In genomic region chr15:41492597-41493204, GRCh38 we compare ENCODE assay signal across 8 cellular contexts. TPM values are rescaled to one million over a fixed set of nuclear protein-coding genes. Genes with fewer than 3 reads are reported as not detected.
A peak's percentile ranks its signal among the peaks of the same experiment; 100 is the strongest.
DNase-seq lines count a peak whose midpoint lies in the region; ATAC-seq, FAIRE-seq and TF ChIP-seq lines count a peak whose summit lies in the region.

No MANE protein-coding gene starts in this region.

- H3K9ac ChIP-seq in astrocyte (ENCODE audit: low read length), result peak overlapping the region; percentile 78

- H3K27ac ChIP-seq in A549, result peak overlapping the region; percentile 79 to 90
- H3K27ac ChIP-seq in astrocyte (ENCODE audit: low read depth, low read length), result peak overlapping the region; percentile 22

- H3K36me3 ChIP-seq in HAP-1 (replicated peaks), result no peaks in the 10 kb centered on the region
- no peaks in the 10 kb centered on the region for H3K36me3 ChIP-seq in astrocyte (ENCODE audit: insufficient read depth, low read length)

- H3K9me3 Mint-ChIP-seq in astrocyte (ENCODE audit: unreplicated experiment) (no peaks in the 10 kb centered on the region), mesothelial cell of epicardium (no peaks in the 10 kb centered on the region)

- no peaks in the 10 kb centered on the region for H3K9me3 ChIP-seq in A549
- H3K9me3 ChIP-seq in HAP-1, result no peaks in the 10 kb centered on the region
- H3K9me3 ChIP-seq in astrocyte (ENCODE audit: insufficient read depth, low read depth, low read length), result no peaks in the 10 kb centered on the region

- H2AFZ ChIP-seq in astrocyte (ENCODE audit: low read depth, low read length), result peak overlapping the region; percentile 77

- TF ChIP-seq EP300 in A549 (IDR thresholded peaks at IDR 0.05), result no peak

- FAIRE-seq in A549 (lab: Jason Lieb, UNC) (no peak), astrocyte (lab: Jason Lieb, UNC) (no peak)

- POLR2A ChIA-PET in A549 (lab: Yijun Ruan, JAX), result interaction anchor here (1.3 to 1.8 kb wide), 2 partner anchors 51 to 130 kb away, joined by 4 to 10 read pairs; partner anchors contain the start of gene RPAP1

- DNase-seq in A549 (ENCODE audit: low read depth in 1 of 2, low spot score in 1 of 2), result no peak
- DNase-seq in HAP-1 (ENCODE audit: low spot score in 2 of 2), result no peak
- no peak for DNase-seq in astrocyte (ENCODE audit: low read depth)
- DNase-seq in mesothelial cell of epicardium (ENCODE audit: low spot score in 2 of 2, unreplicated experiment in 2 of 2), result no peak
- DNase-seq in kidney tubule cell (ENCODE audit: low spot score), result no peak
- DNase-seq in inferior parietal cortex (ENCODE audit: extremely low spot score), result no peak
- no peak for DNase-seq in GF-D8 (lab: John Stamatoyannopoulos, UW)

- no peak for TF ChIP-seq CTCF in A549 (IDR thresholded peaks at IDR 0.05)
- TF ChIP-seq CTCF in astrocyte (IDR thresholded peaks at IDR 0.05; ENCODE audit: insufficient read depth, low read depth, low read length), result no peak
- TF ChIP-seq CTCF in mesothelial cell of epicardium (IDR thresholded peaks at IDR 0.05; ENCODE audit: unreplicated experiment), result no peak

- H3K4me1 Mint-ChIP-seq in astrocyte (ENCODE audit: low read depth, unreplicated experiment) (peaks cover 20% of the 10 kb centered on the region), mesothelial cell of epicardium (peaks cover 10% of the 10 kb centered on the region)

- H3K27ac Mint-ChIP-seq in astrocyte (ENCODE audit: unreplicated experiment) (peak overlapping the region; percentile 34), mesothelial cell of epicardium (no peak overlapping the region)

- H3K27me3 ChIP-seq in HAP-1 (ENCODE audit: low read depth) (no peaks in the 10 kb centered on the region), astrocyte (ENCODE audit: insufficient read depth, low read length) (peaks cover 30% of the 10 kb centered on the region)

- 27% methylated on average over 13 of the region's 15 CpGs for WGBS in A549 (ENCODE audit: missing lambda C conversion rate)

- H3K4me1 ChIP-seq in A549, result peaks cover 16% of the 10 kb centered on the region; the same call in 2 of the 3 replicates
- H3K4me1 ChIP-seq in HAP-1, result peaks cover 14% of the 10 kb centered on the region
- peaks cover 38% of the 10 kb centered on the region for H3K4me1 ChIP-seq in astrocyte (ENCODE audit: insufficient read depth, low read length)

- no peaks in the 10 kb centered on the region for H3K79me2 ChIP-seq in astrocyte (ENCODE audit: insufficient read depth, low read length)

- peaks cover 5% of the 10 kb centered on the region for H3K36me3 Mint-ChIP-seq in astrocyte (ENCODE audit: low read depth, unreplicated experiment)
- no peaks in the 10 kb centered on the region for H3K36me3 Mint-ChIP-seq in mesothelial cell of epicardium

- no peak for TF ChIP-seq RAD21 in A549 (conservative IDR thresholded peaks at IDR 0.05 in 1 of 2, IDR thresholded peaks at IDR 0.05 in 1 of 2)

- TF ChIP-seq POLR2A in A549 (IDR thresholded peaks at IDR 0.05; ENCODE audit: low read length), result no peak

- CTCF ChIA-PET in A549 (lab: Yijun Ruan, JAX), result interaction anchor here (0.6 to 1.6 kb wide), 4 partner anchors 27 to 280 kb away, joined by 3 to 5 read pairs (median 3); no protein-coding TSS in a partner anchor

- H3K4me2 ChIP-seq in A549, result peak overlapping the region; percentile 82
- peak overlapping the region; percentile 94 for H3K4me2 ChIP-seq in astrocyte (ENCODE audit: low read length)

- no peaks in the 10 kb centered on the region for H4K20me1 ChIP-seq in astrocyte (ENCODE audit: insufficient read depth, low read length)

- peak overlapping the region; percentile 61 for H3K4me3 ChIP-seq in A549
- H3K4me3 ChIP-seq in HAP-1, result peak overlapping the region; percentile 39
- peak overlapping the region; percentile 62 for H3K4me3 ChIP-seq in astrocyte (ENCODE audit: insufficient read depth, low read depth, low read length)

- in situ Hi-C loops in HAP-1 (cut with MboI; ENCODE audit: low sequenced_read_pairs), result no loop called here

- no peak for ATAC-seq in A549
- ATAC-seq in HG03571 (IDR thresholded peaks at IDR 0.05; ENCODE audit: unreplicated experiment), result no peak

- H3K4me3 Mint-ChIP-seq in astrocyte (ENCODE audit: unreplicated experiment) (peak overlapping the region; percentile 80), mesothelial cell of epicardium (peak overlapping the region; percentile 68)

- H3K27me3 Mint-ChIP-seq in astrocyte (ENCODE audit: low read depth, unreplicated experiment) (peaks cover 30% of the 10 kb centered on the region), mesothelial cell of epicardium (ENCODE audit: low read depth) (peaks cover 60% of the 10 kb centered on the region)

TF ChIP-seq in A549, 52 proteins besides CTCF, POLR2A, EP300 and RAD21:
- no peak for TF ChIP-seq SREBF2 (IDR thresholded peaks at IDR 0.05)
- no peak for TF ChIP-seq MAFK (IDR thresholded peaks at IDR 0.05; ENCODE audit: partially characterized antibody)
- no peak for TF ChIP-seq HEYL (CRISPR knock-in tag; IDR thresholded peaks at IDR 0.05)

RNA-seq across cellular contexts. Expression of gene ITPKA, which starts 1.0 kb away (rescaled TPM):
- polyA plus RNA-seq in A549 (2011; rRNA removed) (0.52 and 0.73 TPM in 2 replicates), A549 (2017; fragmentation: RNase III; extraction: RNeasy Plus Mini Kit Qiagen cat#74134 plus additional on column Dnase treatment) (1.1 to 1.5 TPM (median 1.3 TPM) in 3 replicates)
- 1.3 and 1.7 TPM in 2 replicates for polyA plus RNA-seq in A549 (2012; cell fraction: cytosol; rRNA removed)
- 1.9 and 3.9 TPM in 2 replicates for polyA plus RNA-seq in A549 (2012; cell fraction: nucleus; rRNA removed)
- polyA minus RNA-seq in A549 (2011; rRNA and poly(A)+ RNA removed), result 1.7 TPM in 1 of 2 replicates, not detected in the other
- total RNA-seq in astrocyte (1.0 and 1.2 TPM in 2 replicates), mesothelial cell of epicardium (0.55 to 0.80 TPM (median 0.79 TPM) in 3 replicates)

RNA-seq across cellular contexts. Expression of gene LTK, which starts 20.9 kb away (rescaled TPM):
- polyA plus RNA-seq in A549 (2011; rRNA removed) (0.09 and 0.10 TPM in 2 replicates), A549 (2017; fragmentation: RNase III; extraction: RNeasy Plus Mini Kit Qiagen cat#74134 plus additional on column Dnase treatment) (0.16 to 0.17 TPM (median 0.16 TPM) in 3 replicates)
- polyA plus RNA-seq in A549 (2012; cell fraction: cytosol; rRNA removed), result 0.09 and 0.16 TPM in 2 replicates
- polyA plus RNA-seq in A549 (2012; cell fraction: nucleus; rRNA removed), result 0.69 and 0.82 TPM in 2 replicates
- polyA minus RNA-seq in A549 (2011; rRNA and poly(A)+ RNA removed), result not detected in 2 replicates
- total RNA-seq in astrocyte (0.14 TPM in 1 of 2 replicates, not detected in the other), mesothelial cell of epicardium (0.91 to 1.2 TPM (median 1.0 TPM) in 3 replicates)

RNA-seq across cellular contexts. Expression of gene RPAP1, which starts 51.4 kb away (rescaled TPM):
- 8.1 and 10.0 TPM in 2 replicates for polyA plus RNA-seq in A549 (2011; rRNA removed)
- 13.7 and 16.4 TPM in 2 replicates for polyA plus RNA-seq in A549 (2012; cell fraction: cytosol; rRNA removed)
- 34.2 and 47.9 TPM in 2 replicates for polyA plus RNA-seq in A549 (2012; cell fraction: nucleus; rRNA removed)
- 11.9 to 13.1 TPM (median 12.7 TPM) in 3 replicates for polyA plus RNA-seq in A549 (2017; fragmentation: RNase III; extraction: RNeasy Plus Mini Kit Qiagen cat#74134 plus additional on column Dnase treatment)
- 9.7 and 15.1 TPM in 2 replicates for polyA minus RNA-seq in A549 (2011; rRNA and poly(A)+ RNA removed)
- total RNA-seq in astrocyte, result 35.9 and 39.1 TPM in 2 replicates
- 54.0 to 65.5 TPM (median 54.8 TPM) in 3 replicates for total RNA-seq in mesothelial cell of epicardium
